In genomic region chr6:3913077-3913957, GRCh38 we compare ENCODE assay signal across 7 cellular contexts.
A peak's percentile ranks its signal among the peaks of the same experiment; 100 is the strongest.
DNase-seq lines count a peak whose midpoint lies in the region; ATAC-seq and TF ChIP-seq lines count a peak whose summit lies in the region.

No MANE protein-coding gene starts in this region.

- H3K27me3 Mint-ChIP-seq in natural killer cell treated with Interleukin-12 subunit alpha and Interleukin-12 subunit beta and Interleukin-15 and Interleukin-18, amount 100 ng/mL, for 72 hours = peaks cover 19 to 40% of the 10 kb centered on the region in 2 donors

- peaks cover 0 to 6% of the 10 kb centered on the region in 2 donors for H3K4me1 Mint-ChIP-seq in natural killer cell treated with Interleukin-12 subunit alpha and Interleukin-12 subunit beta and Interleukin-15 and Interleukin-18, amount 100 ng/mL, for 72 hours (ENCODE audit: low read depth in 2 of 2)

- no peak overlapping the region for H3K27ac Mint-ChIP-seq in natural killer cell treated with Interleukin-12 subunit alpha and Interleukin-12 subunit beta and Interleukin-15 and Interleukin-18, amount 100 ng/mL, for 72 hours

- H3K9me3 Mint-ChIP-seq in natural killer cell treated with Interleukin-12 subunit alpha and Interleukin-12 subunit beta and Interleukin-15 and Interleukin-18, amount 100 ng/mL, for 72 hours = no peaks in the 10 kb centered on the region

- peak in 2 of 3 donors; percentile 18 to 29 for TF ChIP-seq POLR2A in body of pancreas (IDR thresholded peaks at IDR 0.05)
- no peak for TF ChIP-seq POLR2A in upper lobe of left lung (IDR thresholded peaks at IDR 0.05)

- H3K4me3 ChIP-seq in LNCaP clone FGC (ENCODE audit: low read depth, low read length) (no peak overlapping the region), body of pancreas (no peak overlapping the region), upper lobe of left lung (no peak overlapping the region)

- H3K4me1 ChIP-seq in body of pancreas = peaks cover 54% of the 10 kb centered on the region
- H3K4me1 ChIP-seq in upper lobe of left lung = peaks cover 15 to 33% (median 25%) of the 10 kb centered on the region in 4 donors

- peak; percentile 96 for DNase-seq in LNCaP clone FGC (ENCODE audit: low read depth)
- DNase-seq in body of pancreas = peak; percentile 86 to 96 (median 93)
- DNase-seq in left lobe of liver (ENCODE audit: low spot score) = peak; percentile 71
- DNase-seq in upper lobe of left lung = peak in 1 of 2 donors; percentile 50
- no peak for DNase-seq in stimulated activated CD4-positive, alpha-beta T cell treated with anti-CD3 and anti-CD28 coated beads, Interleukin-4, amount 100 ng/mL, for 1 hour
- no peak for DNase-seq in natural killer cell treated with Interleukin-12 subunit alpha and Interleukin-12 subunit beta and Interleukin-15 and Interleukin-18, amount 100 ng/mL, for 72 hours (ENCODE audit: low spot score)
- DNase-seq in Kasumi-1 (lab: John Stamatoyannopoulos, UW) = no peak

- H3K27ac ChIP-seq in body of pancreas (peak overlapping the region; percentile 95 to 98 (median 96)), upper lobe of left lung (peak overlapping the region; percentile 55 to 75 (median 70))

- peak in 2 of 4 donors; percentile 87 to 94 for TF ChIP-seq EP300 in upper lobe of left lung (IDR thresholded peaks at IDR 0.05)

- no peaks in the 10 kb centered on the region for H3K9me3 ChIP-seq in body of pancreas
- no peaks in the 10 kb centered on the region for H3K9me3 ChIP-seq in upper lobe of left lung

- intact Hi-C loops in body of pancreas (cut with DNase I) = no loop called here

- H3K36me3 Mint-ChIP-seq in natural killer cell treated with Interleukin-12 subunit alpha and Interleukin-12 subunit beta and Interleukin-15 and Interleukin-18, amount 100 ng/mL, for 72 hours = no peaks in the 10 kb centered on the region

- WGBS in body of pancreas, 2 donors = 26% methylated on average over 6 of the region's 6 CpGs
- WGBS in upper lobe of left lung, 2 donors = 59 to 77% methylated on average over 6 of the region's 6 CpGs

- ATAC-seq in body of pancreas (peak; percentile 93), left lobe of liver (peak; percentile 84), upper lobe of left lung (ENCODE audit: low FRiP score in 2 of 2) (peak; percentile 77 to 91)
- no peak for ATAC-seq in natural killer cell treated with Interleukin-12 subunit alpha and Interleukin-12 subunit beta and Interleukin-15 and Interleukin-18, amount 100 ng/mL, for 72 hours

- no peak overlapping the region for H3K4me3 Mint-ChIP-seq in natural killer cell treated with Interleukin-12 subunit alpha and Interleukin-12 subunit beta and Interleukin-15 and Interleukin-18, amount 100 ng/mL, for 72 hours

- no peak for TF ChIP-seq CTCF in LNCaP clone FGC (IDR thresholded peaks at IDR 0.05; ENCODE audit: control insufficient read depth, extremely low read depth, insufficient read depth)
- peak in 2 of 7 experiments; percentile 0 to 2 for TF ChIP-seq CTCF in body of pancreas (IDR thresholded peaks at IDR 0.05)
- no peak for TF ChIP-seq CTCF in upper lobe of left lung (IDR thresholded peaks at IDR 0.05)

- H3K27me3 ChIP-seq in body of pancreas (no peaks in the 10 kb centered on the region), upper lobe of left lung (no peaks in the 10 kb centered on the region)

- H3K36me3 ChIP-seq in body of pancreas (replicated peaks in 1 of 2; ENCODE audit: insufficient read depth in 1 of 2, low read depth in 2 of 2) (no peaks in the 10 kb centered on the region), upper lobe of left lung (no peaks in the 10 kb centered on the region)

Comparison
In these comparisons a context has a peak if more than half of its experiments do, and no peak if none do; other contexts are left out.
1. DNase-seq: peak in LNCaP clone FGC (single experiment), body of pancreas (4 of 4) and left lobe of liver (single experiment); none in stimulated activated CD4-positive, alpha-beta T cell treated with anti-CD3 and anti-CD28 coated beads, Interleukin-4, amount 100 ng/mL, for 1 hour (single experiment), natural killer cell treated with Interleukin-12 subunit alpha and Interleukin-12 subunit beta and Interleukin-15 and Interleukin-18, amount 100 ng/mL, for 72 hours (single experiment) and Kasumi-1 (0 of 2).
2. ATAC-seq: peak in body of pancreas (single experiment), left lobe of liver (single experiment) and upper lobe of left lung (2 of 2); none in natural killer cell treated with Interleukin-12 subunit alpha and Interleukin-12 subunit beta and Interleukin-15 and Interleukin-18, amount 100 ng/mL, for 72 hours (0 of 2).
3. POLR2A ChIP-seq: peak in body of pancreas (2 of 3); none in upper lobe of left lung (0 of 4).